Comparison of ENCODE assay signal across 9 cellular contexts in genomic region chr17:29376667-29377268, GRCh38. TPM values are rescaled to one million over a fixed set of nuclear protein-coding genes. Genes with fewer than 3 reads are reported as not detected.
DNase-seq lines count a peak whose midpoint lies in the region; ATAC-seq and TF ChIP-seq lines count a peak whose summit lies in the region.
"Had no signal": no experiment of that assay in that cellular context is flagged by ENCODE, and none has a peak within 500 bp of the region (broad histone marks: within the 10 kb centered on the region; RNA-seq: fewer than 3 reads in every experiment).

No MANE protein-coding gene starts in this region.

- DNase-seq in BJ (ENCODE audit: low read depth) = peak; percentile 36
- peak; percentile 30 for DNase-seq in OCI-M1 (lab: John Stamatoyannopoulos, UW)
- DNase-seq in epithelial cell of esophagus (ENCODE audit: low read depth) = peak; percentile 73
- DNase-seq in myocyte (ENCODE audit: low read depth) = peak; percentile 80
- DNase-seq in T-helper 2 cell treated with Interferon-gamma antibody and Interleukin-4, amounts not matched to agents 5 μg/mL and 100 μg/mL, for 36 hours (ENCODE audit: low spot score) = no peak
- DNase-seq in GF-D8 (lab: John Stamatoyannopoulos, UW) = no peak

- no peaks in the 10 kb centered on the region for H3K27me3 ChIP-seq in BJ (ENCODE audit: control insufficient read depth, insufficient read depth, low read length)

- ATAC-seq in GM19328 (IDR thresholded peaks at IDR 0.05; ENCODE audit: unreplicated experiment) (no peak), HG03025 (IDR thresholded peaks at IDR 0.05; ENCODE audit: low FRiP score, unreplicated experiment) (no peak)

- no peaks in the 10 kb centered on the region for H3K36me3 Mint-ChIP-seq in T-helper 2 cell treated with Interferon-gamma antibody and Interleukin-4, amounts not matched to agents 5 μg/mL and 100 μg/mL, for 36 hours (ENCODE audit: low read depth)

- H3K4me3 ChIP-seq in BJ (ENCODE audit: low read depth, low read length) (no peak overlapping the region), epithelial cell of esophagus (ENCODE audit: low read length) (no peak overlapping the region)
- H3K4me3 ChIP-seq: skin epidermis had no signal

- no peak for TF ChIP-seq CTCF in BJ (IDR thresholded peaks at IDR 0.05; ENCODE audit: insufficient read depth, low read depth, low read length)
- TF ChIP-seq CTCF in epithelial cell of esophagus (IDR thresholded peaks at IDR 0.05; ENCODE audit: insufficient read depth, low read depth, low read length, missing control alignments) = no peak

- no peaks in the 10 kb centered on the region for H3K4me1 Mint-ChIP-seq in T-helper 2 cell treated with Interferon-gamma antibody and Interleukin-4, amounts not matched to agents 5 μg/mL and 100 μg/mL, for 36 hours (ENCODE audit: low read depth)

- CTCF ChIA-PET in BJ (lab: Yijun Ruan, JAX) = interaction anchor here (0.6 to 2.3 kb wide), 12 partner anchors 8 to 253 kb away, joined by 3 to 13 read pairs (median 4); partner anchors contain the start of genes ABHD15, TAOK1 and TP53I13

- H3K9me3 Mint-ChIP-seq in T-helper 2 cell treated with Interferon-gamma antibody and Interleukin-4, amounts not matched to agents 5 μg/mL and 100 μg/mL, for 36 hours = no peaks in the 10 kb centered on the region

- no peak overlapping the region for H3K27ac Mint-ChIP-seq in T-helper 2 cell treated with Interferon-gamma antibody and Interleukin-4, amounts not matched to agents 5 μg/mL and 100 μg/mL, for 36 hours

- peaks cover 16% of the 10 kb centered on the region for H3K27me3 Mint-ChIP-seq in T-helper 2 cell treated with Interferon-gamma antibody and Interleukin-4, amounts not matched to agents 5 μg/mL and 100 μg/mL, for 36 hours (ENCODE audit: low read depth)

- no peak overlapping the region for H3K4me3 Mint-ChIP-seq in T-helper 2 cell treated with Interferon-gamma antibody and Interleukin-4, amounts not matched to agents 5 μg/mL and 100 μg/mL, for 36 hours

- no peaks in the 10 kb centered on the region for H3K36me3 ChIP-seq in BJ (ENCODE audit: control insufficient read depth, insufficient read depth, low read length)

- POLR2A ChIA-PET in BJ (lab: Charles Lee) = no interaction called here

RNA-seq across cellular contexts. Expression of gene TAOK1, which starts 13.4 kb away (rescaled TPM):
- polyA plus RNA-seq in BJ (2011; rRNA removed) = 9.1 and 22.1 TPM in 2 replicates
- 25.3 and 35.8 TPM in 2 replicates for polyA minus RNA-seq in BJ (2011; rRNA and poly(A)+ RNA removed)
- 45.5 and 45.8 TPM in 2 replicates for total RNA-seq in myocyte
- 12.4 TPM for polyA plus RNA-seq in myocyte (2012)

Comparison
In these comparisons a context has a peak if more than half of its experiments do, and no peak if none do; other contexts are left out.
1. DNase-seq: peak in BJ (single experiment), OCI-M1 (single experiment), epithelial cell of esophagus (single experiment) and myocyte (single experiment); none in T-helper 2 cell treated with Interferon-gamma antibody and Interleukin-4, amounts not matched to agents 5 μg/mL and 100 μg/mL, for 36 hours (single experiment) and GF-D8 (single experiment).